In genomic region chr6:102344769-102345168, GRCh38 we compare ENCODE assay signal across 25 cellular contexts.
"Had no signal": no experiment of that assay in that cellular context is flagged by ENCODE, and none has a peak within 500 bp of the region (broad histone marks: within the 10 kb centered on the region; RNA-seq: fewer than 3 reads in every experiment).

No MANE protein-coding gene starts in this region.

- H3K9me3 ChIP-seq: ovary, thoracic aorta, thyroid gland, tibial nerve, upper lobe of left lung, vagina had no signal

- DNase-seq: natural killer cell; occipital lobe; ovary; posterior cingulate gyrus; psoas muscle; right cardiac atrium; stimulated activated CD4-positive, alpha-beta T cell treated with anti-CD3 and anti-CD28 coated beads, Interleukin-15, amount 100 ng/mL, for 24 hours; stimulated activated CD4-positive, alpha-beta T cell treated with anti-CD3 and anti-CD28 coated beads, Interleukin-2, amount 100 ng/mL, for 24 hours; stimulated activated CD4-positive, alpha-beta T cell treated with anti-CD3 and anti-CD28 coated beads, Interleukin-2, amount 100 ng/mL, for 48 hours; stimulated activated CD4-positive, alpha-beta T cell treated with anti-CD3 and anti-CD28 coated beads, Interleukin-4, amount 100 ng/mL, for 24 hours; stimulated activated naive B cell treated with anti-CD40 and anti-IgM and Interleukin-4, amounts not matched to agents 10 μg/mL and 1 μg/mL and 100 μg/mL, for 72 hours; stimulated activated naive CD4-positive, alpha-beta T cell treated with Interleukin-2 at 50 U/mL for 16 hours; stomach; thyroid gland; trophoblast cell; upper lobe of left lung had no signal

- H2AFZ ChIP-seq: neural progenitor cell, parathyroid adenoma had no signal

- H3K79me2 ChIP-seq: parathyroid adenoma had no signal

- H3K4me1 ChIP-seq: neural progenitor cell, parathyroid adenoma, psoas muscle, stomach, thyroid gland, tibial nerve, upper lobe of left lung, vagina had no signal

- H3K27ac ChIP-seq: neural progenitor cell, ovary, parathyroid adenoma, psoas muscle, skin epidermis, stomach, thoracic aorta, thyroid gland, tibial nerve, upper lobe of left lung, vagina had no signal

- ATAC-seq: natural killer cell; psoas muscle; right cardiac atrium; sciatic nerve; stimulated activated effector memory CD8-positive, alpha-beta T cell treated with anti-CD3 and anti-CD28 coated beads, Interleukin-12 subunit alpha, Interleukin-12 subunit beta, amount 100 ng/mL, for 72 hours; stimulated activated naive B cell treated with anti-CD40 and anti-IgM and Interleukin-4, amounts not matched to agents 10 μg/mL and 1 μg/mL and 100 μg/mL, for 72 hours had no signal

- H3K9ac ChIP-seq: neural progenitor cell, parathyroid adenoma had no signal

- H3K4me2 ChIP-seq: neural progenitor cell had no signal

- H3K27me3 ChIP-seq: neural progenitor cell, ovary, stomach, thyroid gland, tibial nerve, upper lobe of left lung, vagina had no signal

- H3K36me3 ChIP-seq: neural progenitor cell, ovary, stomach, thoracic aorta, thyroid gland, tibial nerve, upper lobe of left lung, vagina had no signal

- FAIRE-seq: urothelium cell line had no signal

- H3K4me3 ChIP-seq: neural progenitor cell, ovary, psoas muscle, skin epidermis, stomach, thoracic aorta, thyroid gland, tibial nerve, upper lobe of left lung, vagina had no signal
